9 cellular contexts compared by ENCODE assay signal in genomic region chr22:36362819-36363377, GRCh38. TPM values are rescaled to one million over a fixed set of nuclear protein-coding genes. Genes with fewer than 3 reads are reported as not detected.
DNase-seq lines count a peak whose midpoint lies in the region; ATAC-seq and TF ChIP-seq lines count a peak whose summit lies in the region.
"Had no signal": no experiment of that assay in that cellular context is flagged by ENCODE, and none has a peak within 500 bp of the region (broad histone marks: within the 10 kb centered on the region; RNA-seq: fewer than 3 reads in every experiment).

No MANE protein-coding gene starts in this region.

- peaks cover 52% of the 10 kb centered on the region for H3K4me1 Mint-ChIP-seq in MCF 10A (ENCODE audit: insufficient read depth, unreplicated experiment)
- H3K4me1 Mint-ChIP-seq in naive thymus-derived CD8-positive, alpha-beta T cell = peaks cover 57 to 99% (median 97%) of the 10 kb centered on the region in 4 donors

- H3K4me1 ChIP-seq in Karpas-422 (ENCODE audit: low read length) (peaks cover 88% of the 10 kb centered on the region), BE2C (peaks cover 5% of the 10 kb centered on the region)

- H3K79me2 ChIP-seq in Karpas-422 (ENCODE audit: low read length) = peaks cover 99% of the 10 kb centered on the region

- no peaks in the 10 kb centered on the region for H3K9me2 ChIP-seq in Karpas-422 (replicated peaks; ENCODE audit: insufficient read depth, low read length)

- H3K9ac ChIP-seq in Karpas-422 (ENCODE audit: low read length) = no peak overlapping the region

- intact Hi-C loops in MCF 10A (cut with micrococcal nuclease) = no loop called here

- no peaks in the 10 kb centered on the region for H3K27me3 ChIP-seq in Karpas-422 (ENCODE audit: low read length)
- H3K27me3 ChIP-seq in BE2C = no peaks in the 10 kb centered on the region

- TF ChIP-seq CTCF in 22Rv1 (IDR thresholded peaks at IDR 0.05) (no peak), MCF 10A (IDR thresholded peaks at IDR 0.05; ENCODE audit: unreplicated experiment) (no peak), BE2C (IDR thresholded peaks at IDR 0.05; ENCODE audit: low read depth, low read length) (no peak)

- no peak for ATAC-seq in naive thymus-derived CD8-positive, alpha-beta T cell
- no peak for ATAC-seq in HG02642 (IDR thresholded peaks at IDR 0.05; ENCODE audit: poor library complexity, unreplicated experiment)
- no peak for ATAC-seq in HG03457 (IDR thresholded peaks at IDR 0.05; ENCODE audit: unreplicated experiment)

- no TSS peak for BruUV-seq in MCF 10A (replicated peaks; lab: Mats Ljungman, UMichigan)

- no peak overlapping the region for H3K4me2 ChIP-seq in Karpas-422 (ENCODE audit: low read depth, low read length, poor library complexity, severe bottlenecking)

- peaks cover 29% of the 10 kb centered on the region for H3K36me3 Mint-ChIP-seq in MCF 10A (ENCODE audit: insufficient read depth, unreplicated experiment)
- H3K36me3 Mint-ChIP-seq in naive thymus-derived CD8-positive, alpha-beta T cell = peaks cover 0 to 49% (median 0%) of the 10 kb centered on the region in 3 donors

- H3K4me3 ChIP-seq in Karpas-422 (ENCODE audit: low read length) (no peak overlapping the region), BE2C (ENCODE audit: low read depth, low read length) (no peak overlapping the region)

- no peak overlapping the region for H3K4me3 Mint-ChIP-seq in MCF 10A (ENCODE audit: unreplicated experiment)
- peak overlapping the region; percentile 52 to 94 (median 79) for H3K4me3 Mint-ChIP-seq in naive thymus-derived CD8-positive, alpha-beta T cell

- POLR2A ChIA-PET in MCF 10A (lab: Yijun Ruan, JAX) = interaction anchor here (0.6 to 2.0 kb wide), 6 partner anchors 9 to 34 kb away, joined by 3 to 7 read pairs (median 3); partner anchors contain the start of gene MYH9
- POLR2A ChIA-PET in naive thymus-derived CD8-positive, alpha-beta T cell (lab: Charles Lee) = interaction anchor here (0.9 to 51.6 kb wide), 3 partner anchors 5 to 43 kb away, joined by 3 to 2215 read pairs (median 2215); partner anchors contain the start of gene MYH9

- H3K27ac ChIP-seq in 22Rv1 (peak overlapping the region; percentile 58), Karpas-422 (ENCODE audit: low read length) (0 out of 2 replicates have a peak overlapping the region, but pooled peaks have one; percentile 9)

- peaks cover 19% of the 10 kb centered on the region for H4K20me1 ChIP-seq in Karpas-422 (ENCODE audit: insufficient read depth, low read depth, low read length)

- no peaks in the 10 kb centered on the region for H3K9me3 Mint-ChIP-seq in MCF 10A (ENCODE audit: unreplicated experiment)
- H3K9me3 Mint-ChIP-seq in naive thymus-derived CD8-positive, alpha-beta T cell = no peaks in the 10 kb centered on the region

- H3K36me3 ChIP-seq in Karpas-422 (ENCODE audit: insufficient read depth, low read length) (no peaks in the 10 kb centered on the region; the same call in 1 of the 2 replicates), BE2C (no peaks in the 10 kb centered on the region; the same call in 1 of the 2 replicates)

- H3K27me3 Mint-ChIP-seq in MCF 10A (ENCODE audit: insufficient read depth, unreplicated experiment) = no peaks in the 10 kb centered on the region
- no peaks in the 10 kb centered on the region for H3K27me3 Mint-ChIP-seq in naive thymus-derived CD8-positive, alpha-beta T cell

- CTCF ChIA-PET in MCF 10A (lab: Yijun Ruan, JAX) = interaction anchor here (0.6 kb wide), 1 partner anchor 52 kb away, joined by 3 read pairs; no protein-coding TSS in a partner anchor

- H2AFZ ChIP-seq in Karpas-422 (ENCODE audit: low read length) = no peak overlapping the region

- peak overlapping the region; percentile 1 for H3K27ac Mint-ChIP-seq in MCF 10A (ENCODE audit: low read depth, unreplicated experiment)
- peak overlapping the region; percentile 90 to 98 (median 96) for H3K27ac Mint-ChIP-seq in naive thymus-derived CD8-positive, alpha-beta T cell

- H3K9me3 ChIP-seq in Karpas-422 (ENCODE audit: low read length) (no peaks in the 10 kb centered on the region), BE2C (no peaks in the 10 kb centered on the region)

- DNase-seq in Karpas-422 (no peak), MCF 10A (ENCODE audit: unreplicated experiment) (peak; percentile 59), BE2C (no peak), amygdala (lab: John Stamatoyannopoulos, UW) (no peak)
- no peak for DNase-seq in naive thymus-derived CD8-positive, alpha-beta T cell
- DNase-seq: GF-D8 had no signal

RNA-seq across cellular contexts. Expression of gene MYH9, which starts 24.9 kb away (rescaled TPM):
- 57.5 and 95.1 TPM in 2 replicates for total RNA-seq in Karpas-422 (2014; rRNA removed; shearing (Covaris generic); ENCODE audit: low replicate concordance)
- 643 and 653 TPM in 2 replicates for total RNA-seq in MCF 10A (2022)
- total RNA-seq in naive thymus-derived CD8-positive, alpha-beta T cell = 100 to 1,000 TPM; 711 to 718 TPM
- 100 to 1,000 TPM in 2 of 3 donors, 10 to 100 TPM in 1; 51.2 to 389 (median 105) TPM for polyA plus RNA-seq in naive thymus-derived CD8-positive, alpha-beta T cell
- polyA plus RNA-seq in BE2C (2012; ENCODE audit: insufficient read depth, insufficient read length, low read depth) = 101 TPM
